Comparison of ENCODE assay signal across 9 cellular contexts in the genomic region with DNA sequence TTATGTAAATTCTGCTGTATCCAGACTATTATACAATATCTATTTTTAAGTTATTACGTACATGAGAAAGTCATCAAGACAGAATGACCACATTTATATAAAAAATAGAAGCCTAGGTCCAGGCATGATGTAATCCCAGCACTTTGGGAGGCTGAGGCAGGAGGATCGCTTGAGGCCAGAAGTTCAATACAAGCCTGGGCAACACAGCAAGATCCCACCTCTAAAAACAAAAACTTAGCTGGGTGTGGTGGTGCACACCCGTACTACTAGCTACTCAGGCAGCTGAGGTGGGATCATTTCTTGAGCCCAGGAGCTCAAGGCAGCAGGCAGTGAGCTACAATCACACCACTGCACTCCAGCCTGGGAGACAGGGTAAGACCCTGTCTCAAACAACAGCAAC.
"Had no signal": no experiment of that assay in that cellular context is flagged by ENCODE, and none has a peak within 500 bp of the region (broad histone marks: within the 10 kb centered on the region; RNA-seq: fewer than 3 reads in every experiment).

No MANE protein-coding gene starts in this region.

- H2AFZ ChIP-seq: GM23248 had no signal

- H3K27ac ChIP-seq: GM23248, HL-60 had no signal

- H3K9ac ChIP-seq: GM23248 had no signal

- FAIRE-seq: H1, H54 had no signal

- DNase-seq: GM23248, H9, HCEC 1CT, HFFc6, IMR-90, KBM-7 had no signal

- H3K4me3 ChIP-seq: GM23248 had no signal
